Comparison of ENCODE assay signal across 10 cellular contexts in genomic region chr11:62444835-62445234, GRCh38. TPM values are rescaled to one million over a fixed set of nuclear protein-coding genes. Genes with fewer than 3 reads are reported as not detected.
DNase-seq lines count a peak whose midpoint lies in the region; ATAC-seq and TF ChIP-seq lines count a peak whose summit lies in the region.
"Had no signal": no experiment of that assay in that cellular context is flagged by ENCODE, and none has a peak within 500 bp of the region (broad histone marks: within the 10 kb centered on the region; RNA-seq: fewer than 3 reads in every experiment).

No MANE protein-coding gene starts in this region.

- 25 to 35% methylated on average over 9 of the region's 9 CpGs for WGBS in tibial nerve, 2 donors

- peak overlapping the region; percentile 66 for H3K4me3 Mint-ChIP-seq in activated T-cell treated with anti-CD3 and anti-CD28 coated beads, Interleukin-2, amount 50 U/mL, for 24 hours
- no peak overlapping the region for H3K4me3 Mint-ChIP-seq in Calu3 (ENCODE audit: low read depth, unreplicated experiment)

- in situ Hi-C loops in astrocyte of the cerebellum (cut with HindIII; ENCODE audit: low sequenced_read_pairs) = no loop called here

- no peak for TF ChIP-seq POLR2A in tibial nerve (IDR thresholded peaks at IDR 0.05)

- H3K27ac Mint-ChIP-seq in activated T-cell treated with anti-CD3 and anti-CD28 coated beads, Interleukin-2, amount 50 U/mL, for 24 hours = no peak overlapping the region
- no peak overlapping the region for H3K27ac Mint-ChIP-seq in Calu3 (ENCODE audit: unreplicated experiment)

- no peaks in the 10 kb centered on the region for H3K27me3 ChIP-seq in lower lobe of right lung (ENCODE audit: low read depth)
- no peaks in the 10 kb centered on the region for H3K27me3 ChIP-seq in tibial nerve

- TF ChIP-seq EP300 in tibial nerve (IDR thresholded peaks at IDR 0.05) = no peak

- ATAC-seq in lower lobe of right lung = peak; percentile 6 to 24

- intact Hi-C loops in lower lobe of right lung (cut with DNase I) = no loop called here
- intact Hi-C loops in Calu3 (cut with micrococcal nuclease; ENCODE audit: unreplicated experiment) = no loop called here

- no peak for DNase-seq in activated T-cell treated with anti-CD3 and anti-CD28 coated beads, Interleukin-2, amount 50 U/mL, for 24 hours
- DNase-seq in activated T-cell treated with anti-CD3 and anti-CD28 coated beads, Interleukin-2, amount 50 U/mL, for 48 hours = no peak
- DNase-seq in astrocyte of the cerebellum (ENCODE audit: low read depth) (no peak), lower lobe of right lung (no peak), tibial nerve (ENCODE audit: low spot score in 2 of 2) (no peak), NCI-H187 (lab: John Stamatoyannopoulos, UW) (no peak), CD1c-positive myeloid dendritic cell (ENCODE audit: extremely low spot score) (no peak), Calu3 (no peak)

- H3K9me3 Mint-ChIP-seq in activated T-cell treated with anti-CD3 and anti-CD28 coated beads, Interleukin-2, amount 50 U/mL, for 24 hours = no peaks in the 10 kb centered on the region
- H3K9me3 Mint-ChIP-seq in Calu3 (ENCODE audit: low read depth, unreplicated experiment) = no peaks in the 10 kb centered on the region

- TF ChIP-seq CTCF in astrocyte of the cerebellum (IDR thresholded peaks at IDR 0.05; ENCODE audit: low read depth, low read length, missing control alignments) = no peak
- TF ChIP-seq CTCF in lower lobe of right lung (IDR thresholded peaks at IDR 0.05) = no peak
- no peak for TF ChIP-seq CTCF in tibial nerve (IDR thresholded peaks at IDR 0.05)
- TF ChIP-seq CTCF in Calu3 (IDR thresholded peaks at IDR 0.05; ENCODE audit: unreplicated experiment) = no peak

- peak overlapping the region; percentile 10 for H3K4me3 ChIP-seq in astrocyte of the cerebellum (ENCODE audit: low read depth, low read length)
- H3K4me3 ChIP-seq in lower lobe of right lung = peak overlapping the region; percentile 49
- H3K4me3 ChIP-seq in tibial nerve = peak overlapping the region in 3 of 4 donors; percentile 17 to 42 (median 41)

- H3K4me1 Mint-ChIP-seq in activated T-cell treated with anti-CD3 and anti-CD28 coated beads, Interleukin-2, amount 50 U/mL, for 24 hours (ENCODE audit: low read depth) = peaks cover 11% of the 10 kb centered on the region
- peaks cover 7% of the 10 kb centered on the region for H3K4me1 Mint-ChIP-seq in Calu3 (ENCODE audit: low read depth, unreplicated experiment)

- no peaks in the 10 kb centered on the region for H3K36me3 Mint-ChIP-seq in activated T-cell treated with anti-CD3 and anti-CD28 coated beads, Interleukin-2, amount 50 U/mL, for 24 hours (ENCODE audit: low read depth)
- H3K36me3 Mint-ChIP-seq in Calu3 (ENCODE audit: insufficient read depth, unreplicated experiment) = no peaks in the 10 kb centered on the region

- BruUV-seq in Calu3 (replicated peaks; lab: Mats Ljungman, UMichigan) = no TSS peak

- H3K36me3 ChIP-seq in lower lobe of right lung (no peaks in the 10 kb centered on the region), tibial nerve (no peaks in the 10 kb centered on the region)

- H3K4me1 ChIP-seq in lower lobe of right lung (peaks cover 47% of the 10 kb centered on the region), tibial nerve (peaks cover 0 to 63% (median 47%) of the 10 kb centered on the region in 4 donors)

- H3K27ac ChIP-seq in lower lobe of right lung (peak overlapping the region; percentile 93), tibial nerve (peak overlapping the region; percentile 79 to 98 (median 90))

- H3K27me3 Mint-ChIP-seq in activated T-cell treated with anti-CD3 and anti-CD28 coated beads, Interleukin-2, amount 50 U/mL, for 24 hours = peaks cover 37% of the 10 kb centered on the region
- H3K27me3 Mint-ChIP-seq in Calu3 (ENCODE audit: unreplicated experiment) = peaks cover 9% of the 10 kb centered on the region

- CTCF ChIA-PET in Calu3 (lab: Charles Lee) = interaction anchor here (0.8 to 1.5 kb wide), 2 partner anchors 13 to 98 kb away, joined by 3 to 5 read pairs; no protein-coding TSS in a partner anchor

- H3K9me3 ChIP-seq in lower lobe of right lung (no peaks in the 10 kb centered on the region), tibial nerve (no peaks in the 10 kb centered on the region)

RNA-seq across cellular contexts. Expression of gene SCGB1A1, which starts 26.0 kb away (rescaled TPM):
- total RNA-seq in lower lobe of right lung (3,364 TPM), tibial nerve (not detected), Calu3 (2022) (not detected in 2 replicates)
- total RNA-seq: Daoy, glomerular endothelial cell had no signal

Comparison
In these comparisons a context has a peak if more than half of its experiments do, and no peak if none do; other contexts are left out.
1. RNA of gene SCGB1A1, which starts 26.0 kb away (total RNA-seq): 3,364 TPM in lower lobe of right lung (single experiment); not detected in tibial nerve and not detected in Calu3; every median in the first group is over 1,000 times any median in the second.
2. Peak in every context shown above with its lines, with median percentiles within 50 percentile points of each other: H3K4me3 ChIP-seq.